In genomic region chr2:8238521-8239230, GRCh38 we compare ENCODE assay signal across 18 cellular contexts.
A peak's percentile ranks its signal among the peaks of the same experiment; 100 is the strongest.
DNase-seq lines count a peak whose midpoint lies in the region; ATAC-seq and TF ChIP-seq lines count a peak whose summit lies in the region.
"Had no signal": no experiment of that assay in that cellular context is flagged by ENCODE, and none has a peak within 500 bp of the region (broad histone marks: within the 10 kb centered on the region; RNA-seq: fewer than 3 reads in every experiment).

No MANE protein-coding gene starts in this region.

- no TSS peak for BruUV-seq in OCI-LY7 (replicated peaks; lab: Mats Ljungman, UMichigan)
- no TSS peak for BruUV-seq in Caco-2 (replicated peaks; lab: Mats Ljungman, UMichigan)

- H3K4me3 ChIP-seq in OCI-LY7 (ENCODE audit: low read depth, low read length, poor library complexity, severe bottlenecking) (no peak overlapping the region), Caco-2 (ENCODE audit: low read depth, low read length) (no peak overlapping the region), GM23248 (no peak overlapping the region)
- H3K4me3 ChIP-seq: SJSA1, upper lobe of right lung had no signal

- peak; percentile 56 to 61 for ATAC-seq in left cardiac atrium
- peak; percentile 59 for ATAC-seq in sciatic nerve
- ATAC-seq: CD8-positive, alpha-beta T cell; HCT116; upper lobe of right lung had no signal

- H3K9me2 ChIP-seq in OCI-LY7 (ENCODE audit: insufficient read depth, low read length) (no peaks in the 10 kb centered on the region), GM23248 (ENCODE audit: insufficient read depth) (no peaks in the 10 kb centered on the region)

- H3K4me1 Mint-ChIP-seq in T-helper 2 cell treated with Interferon-gamma antibody and Interleukin-4, amounts not matched to agents 5 μg/mL and 100 μg/mL, for 36 hours (ENCODE audit: low read depth): peaks cover 23% of the 10 kb centered on the region
- no peaks in the 10 kb centered on the region for H3K4me1 Mint-ChIP-seq in Caco-2 (ENCODE audit: low read depth, unreplicated experiment)

- no peaks in the 10 kb centered on the region for H3F3A ChIP-seq in GM23248 (ENCODE audit: insufficient read depth)

- peaks cover 4% of the 10 kb centered on the region for H3K9me3 Mint-ChIP-seq in T-helper 2 cell treated with Interferon-gamma antibody and Interleukin-4, amounts not matched to agents 5 μg/mL and 100 μg/mL, for 36 hours
- no peaks in the 10 kb centered on the region for H3K9me3 Mint-ChIP-seq in Caco-2 (ENCODE audit: unreplicated experiment)

- no peaks in the 10 kb centered on the region for H3K36me3 Mint-ChIP-seq in T-helper 2 cell treated with Interferon-gamma antibody and Interleukin-4, amounts not matched to agents 5 μg/mL and 100 μg/mL, for 36 hours (ENCODE audit: low read depth)
- no peaks in the 10 kb centered on the region for H3K36me3 Mint-ChIP-seq in Caco-2 (ENCODE audit: insufficient read depth, unreplicated experiment)
- H3K36me3 Mint-ChIP-seq: CD8-positive, alpha-beta T cell had no signal

- CTCF ChIA-PET in OCI-LY7 (lab: Charles Lee; ENCODE audit: unreplicated experiment) (no interaction called here), Caco-2 (lab: Charles Lee) (no interaction called here)

- TF ChIP-seq CTCF in OCI-LY7 (conservative IDR thresholded peaks at IDR 0.05; ENCODE audit: low read length): no peak
- TF ChIP-seq CTCF in Caco-2 (IDR thresholded peaks at IDR 0.05; ENCODE audit: insufficient read depth in 1 of 2, low read depth in 1 of 2, low read length in 1 of 2, severe bottlenecking in 1 of 2, unreplicated experiment in 1 of 2): no peak

- 55 to 58% methylated on average over 8 of the region's 8 CpGs for WGBS in GM23248 (ENCODE audit: low coverage in 1 of 2, low lambda C conversion rate in 2 of 2, missing lambda C conversion rate in 2 of 2), 2 experiments

- H3K27ac Mint-ChIP-seq in T-helper 2 cell treated with Interferon-gamma antibody and Interleukin-4, amounts not matched to agents 5 μg/mL and 100 μg/mL, for 36 hours: peak overlapping the region; percentile 8
- no peak overlapping the region for H3K27ac Mint-ChIP-seq in Caco-2 (ENCODE audit: unreplicated experiment)
- H3K27ac Mint-ChIP-seq: CD8-positive, alpha-beta T cell had no signal

- H3K36me3 ChIP-seq in OCI-LY7 (ENCODE audit: insufficient read depth, low read length) (peaks cover 4% of the 10 kb centered on the region), Caco-2 (ENCODE audit: control insufficient read depth, insufficient read depth, low read length) (no peaks in the 10 kb centered on the region), GM23248 (ENCODE audit: low read depth) (no peaks in the 10 kb centered on the region)
- H3K36me3 ChIP-seq: neutrophil, SJSA1, upper lobe of right lung had no signal

- intact Hi-C loops in OCI-LY7 (cut with micrococcal nuclease; ENCODE audit: unreplicated experiment): loop anchor here (5.0 kb wide), 1 partner anchor 199 kb away; no protein-coding TSS in a partner anchor
- intact Hi-C loops in left cardiac atrium (cut with DNase I): loop anchor here in 1 of 2 donors (10.0 kb wide), 1 partner anchor 176 kb away; no protein-coding TSS in a partner anchor
- intact Hi-C loops in sciatic nerve (cut with DNase I): no loop called here
- intact Hi-C loops in Caco-2 (cut with micrococcal nuclease; ENCODE audit: unreplicated experiment): no loop called here

- H4K20me1 ChIP-seq in OCI-LY7 (ENCODE audit: insufficient read depth, low read length) (no peaks in the 10 kb centered on the region), GM23248 (ENCODE audit: insufficient read depth) (no peaks in the 10 kb centered on the region)

- H2AFZ ChIP-seq in OCI-LY7 (ENCODE audit: low read length) (peak overlapping the region; percentile 71; the same call in 1 of the 2 replicates), GM23248 (no peak overlapping the region)

- in situ Hi-C loops in GM23248 (cut with MboI): no loop called here

- H3K4me3 Mint-ChIP-seq in T-helper 2 cell treated with Interferon-gamma antibody and Interleukin-4, amounts not matched to agents 5 μg/mL and 100 μg/mL, for 36 hours: peak overlapping the region; percentile 4
- H3K4me3 Mint-ChIP-seq in Caco-2 (ENCODE audit: unreplicated experiment): no peak overlapping the region
- H3K4me3 Mint-ChIP-seq: CD8-positive, alpha-beta T cell had no signal

- H3K9me3 ChIP-seq in OCI-LY7 (ENCODE audit: low read length) (peaks cover 10% of the 10 kb centered on the region), Caco-2 (no peaks in the 10 kb centered on the region), GM23248 (ENCODE audit: low read depth) (no peaks in the 10 kb centered on the region)
- H3K9me3 ChIP-seq: neutrophil, upper lobe of right lung had no signal

- POLR2A ChIA-PET in OCI-LY7 (lab: Charles Lee) (interaction anchor here (0.6 to 1.3 kb wide), 4 partner anchors 15 to 446 kb away, joined by 3 to 4 read pairs (median 3); no protein-coding TSS in a partner anchor), Caco-2 (lab: Charles Lee) (no interaction called here)

- no peak overlapping the region for H3K9ac ChIP-seq in GM23248

- peaks cover 3% of the 10 kb centered on the region for H3K27me3 Mint-ChIP-seq in T-helper 2 cell treated with Interferon-gamma antibody and Interleukin-4, amounts not matched to agents 5 μg/mL and 100 μg/mL, for 36 hours (ENCODE audit: low read depth)
- H3K27me3 Mint-ChIP-seq in Caco-2 (ENCODE audit: insufficient read depth, unreplicated experiment): peaks cover 8% of the 10 kb centered on the region

- H3K79me2 ChIP-seq in OCI-LY7 (ENCODE audit: insufficient read depth, low read depth, low read length) (no peaks in the 10 kb centered on the region), GM23248 (ENCODE audit: insufficient read depth) (no peaks in the 10 kb centered on the region)

- H3K4me2 ChIP-seq in OCI-LY7 (ENCODE audit: low read length) (peak overlapping the region; percentile 41), GM23248 (ENCODE audit: unreplicated experiment) (no peak overlapping the region)

- H3K27ac ChIP-seq in OCI-LY7 (ENCODE audit: low read depth, low read length, poor library complexity, severe bottlenecking) (no peak overlapping the region), GM23248 (no peak overlapping the region)
- H3K27ac ChIP-seq: epithelial cell of prostate, neutrophil, SJSA1, upper lobe of right lung had no signal

- H3K4me1 ChIP-seq in OCI-LY7 (ENCODE audit: insufficient read depth, low read length, poor library complexity, severe bottlenecking) (peaks cover 83% of the 10 kb centered on the region), Caco-2 (no peaks in the 10 kb centered on the region), GM23248 (ENCODE audit: insufficient read depth) (peaks cover 7% of the 10 kb centered on the region)
- H3K4me1 ChIP-seq: SJSA1, upper lobe of right lung had no signal

- DNase-seq in T-helper 2 cell treated with Interferon-gamma antibody and Interleukin-4, amounts not matched to agents 5 μg/mL and 100 μg/mL, for 36 hours (ENCODE audit: low spot score): no peak
- no peak for DNase-seq in T-helper 2 cell
- no peak for DNase-seq in OCI-LY7 (ENCODE audit: low spot score)
- peak; percentile 51 for DNase-seq in left cardiac atrium
- no peak for DNase-seq in sciatic nerve (ENCODE audit: low spot score)
- DNase-seq in Caco-2: no peak
- DNase-seq in stimulated activated CD4-positive, alpha-beta T cell treated with anti-CD3 and anti-CD28 coated beads, Interleukin-4, amount 100 ng/mL, for 4 hours: no peak
- no peak for DNase-seq in GM23248
- DNase-seq: activated CD4-positive, alpha-beta T cell treated with anti-CD3 and anti-CD28 coated beads, Interleukin-2, amount 50 U/mL, for 48 hours; CD8-positive, alpha-beta T cell; NCI-H1436 treated with DMSO at 0.1 percent for 48 hours; NCI-H446; OCI-M1; upper lobe of right lung had no signal

- H3K27me3 ChIP-seq in Caco-2 (replicated peaks; ENCODE audit: control insufficient read depth, insufficient read depth, low read length) (no peaks in the 10 kb centered on the region), GM23248 (replicated peaks; ENCODE audit: insufficient read depth) (no peaks in the 10 kb centered on the region)
- H3K27me3 ChIP-seq: neutrophil, SJSA1, upper lobe of right lung had no signal
